Comparison of ENCODE assay signal across 1 cellular context in genomic region chr4:8428288-8429097, GRCh38.
TF ChIP-seq lines count a peak whose summit lies in the region.

No MANE protein-coding gene starts in this region.

TF ChIP-seq in K562, 482 proteins besides CTCF, POLR2A, EP300 and RAD21 (continued from another document and continues in another):
- TF ChIP-seq ZNF407 (IDR thresholded peaks at IDR 0.05; ENCODE audit: low read depth) (peak; percentile 92), ZNF282 (CRISPR knock-in tag; IDR thresholded peaks at IDR 0.05) (no peak), SMAD4 (CRISPR knock-in tag; conservative IDR thresholded peaks at IDR 0.05) (no peak), PPARD (CRISPR knock-in tag; IDR thresholded peaks at IDR 0.05) (no peak), ZFX (CRISPR knock-in tag; IDR thresholded peaks at IDR 0.05) (peak; percentile 67), L3MBTL2 (IDR thresholded peaks at IDR 0.05) (peak; percentile 45; the same call in 1 of the 2 replicates), RFX7 (CRISPR knock-in tag; IDR thresholded peaks at IDR 0.05) (no peak), RUNX1 (IDR thresholded peaks at IDR 0.05; ENCODE audit: low read depth) (no peak), ETS1 (conservative IDR thresholded peaks at IDR 0.05; ENCODE audit: control insufficient read depth, low read depth, low read length) (peak; percentile 92; the same call in 1 of the 2 replicates), RBBP5 (IDR thresholded peaks at IDR 0.05; ENCODE audit: borderline replicate concordance, insufficient read depth, low read length, poor library complexity, severe bottlenecking) (peak; percentile 22), THRAP3 (IDR thresholded peaks at IDR 0.05; ENCODE audit: borderline replicate concordance) (no peak), ZNF740 (CRISPR knock-in tag; IDR thresholded peaks at IDR 0.05) (peak; percentile 87), ZNF740 (tag; IDR thresholded peaks at IDR 0.05) (no peak), ATF7 (IDR thresholded peaks at IDR 0.05) (peak; percentile 98), POLR2H (tag; IDR thresholded peaks at IDR 0.05; ENCODE audit: low read depth) (no peak), HDAC2 (IDR thresholded peaks at IDR 0.05) (peak; percentile 88), EGR1 (conservative IDR thresholded peaks at IDR 0.05) (peak; percentile 40), CEBPB (tag; IDR thresholded peaks at IDR 0.05) (no peak), SMARCA4 (IDR thresholded peaks at IDR 0.05) (no peak), CBX3 (IDR thresholded peaks at IDR 0.05; ENCODE audit: borderline replicate concordance in 1 of 2, low read length in 2 of 2) (0 out of 3 replicates have a peak, but pooled peaks of 1 of the 2 experiments have one; percentile 37), ZBTB34 (CRISPR knock-in tag; IDR thresholded peaks at IDR 0.05) (no peak), TOE1 (IDR thresholded peaks at IDR 0.05; ENCODE audit: borderline replicate concordance) (peak; percentile 49; the same call in 1 of the 2 replicates), TOE1 (CRISPR knock-in tag; IDR thresholded peaks at IDR 0.05; ENCODE audit: borderline replicate concordance, low read depth) (no peak), MYC (IDR thresholded peaks at IDR 0.05; ENCODE audit: low read depth, low read length) (no peak; the same call in 1 of the 2 replicates), MYC (CRISPR knock-in tag; IDR thresholded peaks at IDR 0.05; ENCODE audit: borderline replicate concordance, low read depth) (peak; percentile 60; the same call in 1 of the 2 replicates), E2F3 (CRISPR knock-in tag; IDR thresholded peaks at IDR 0.05) (0 out of 2 replicates have a peak, but pooled peaks have one; percentile 43), ELF2 (CRISPR knock-in tag; IDR thresholded peaks at IDR 0.05) (no peak), CCNT2 (IDR thresholded peaks at IDR 0.05; ENCODE audit: borderline replicate concordance, extremely low read depth, insufficient read length, low read depth, low read length) (peak; percentile 92), MTA1 (IDR thresholded peaks at IDR 0.05; ENCODE audit: borderline replicate concordance) (peak; percentile 98), ZHX1 (conservative IDR thresholded peaks at IDR 0.05; ENCODE audit: low read length) (0 out of 2 replicates have a peak, but pooled peaks have one; percentile 69), KHSRP (IDR thresholded peaks at IDR 0.05) (peak; percentile 59), NKRF (IDR thresholded peaks at IDR 0.05; ENCODE audit: borderline replicate concordance) (peak; percentile 98), HMG20B (CRISPR knock-in tag; IDR thresholded peaks at IDR 0.05) (no peak), CXXC5 (CRISPR knock-in tag; IDR thresholded peaks at IDR 0.05) (peak; percentile 81), MTA3 (IDR thresholded peaks at IDR 0.05; ENCODE audit: borderline replicate concordance) (peak; percentile 96), WHSC1 (IDR thresholded peaks at IDR 0.05; ENCODE audit: low read length) (no peak), U2AF1 (optimal IDR thresholded peaks at IDR 0.05; ENCODE audit: low read depth, low read length) (peak; percentile 69), POLR2AphosphoS2 (IDR thresholded peaks at IDR 0.05; ENCODE audit: low read length) (peak; percentile 97), ZNF766 (CRISPR knock-in tag; conservative IDR thresholded peaks at IDR 0.05) (no peak), SPI1 (IDR thresholded peaks at IDR 0.05; ENCODE audit: borderline replicate concordance, low read depth, low read length) (peak; percentile 68; the same call in 1 of the 2 replicates), HMGN3 (IDR thresholded peaks at IDR 0.05; ENCODE audit: borderline replicate concordance, extremely low read depth, insufficient read length, low read depth, low read length) (peak; percentile 81), CREM (IDR thresholded peaks at IDR 0.05; ENCODE audit: low read depth) (peak; percentile 99), JUNB (CRISPR knock-in tag; conservative IDR thresholded peaks at IDR 0.05) (peak; percentile 70), STAT6 (CRISPR knock-in tag; IDR thresholded peaks at IDR 0.05) (peak; percentile 79; the same call in 1 of the 2 replicates), HCFC1 (IDR thresholded peaks at IDR 0.05; ENCODE audit: low read depth, low read length) (peak; percentile 88), SUPT5H (IDR thresholded peaks at IDR 0.05) (peak; percentile 66), RBM22 (IDR thresholded peaks at IDR 0.05; ENCODE audit: low read depth, low read length, poor library complexity, severe bottlenecking) (peak; percentile 97), SAFB (IDR thresholded peaks at IDR 0.05; ENCODE audit: borderline replicate concordance, low read depth, low read length) (0 out of 2 replicates have a peak, but pooled peaks have one; percentile 31), MYNN (IDR thresholded peaks at IDR 0.05) (no peak; the same call in 1 of the 2 replicates), MYNN (CRISPR knock-in tag; IDR thresholded peaks at IDR 0.05) (no peak)
